In the genomic region with DNA sequence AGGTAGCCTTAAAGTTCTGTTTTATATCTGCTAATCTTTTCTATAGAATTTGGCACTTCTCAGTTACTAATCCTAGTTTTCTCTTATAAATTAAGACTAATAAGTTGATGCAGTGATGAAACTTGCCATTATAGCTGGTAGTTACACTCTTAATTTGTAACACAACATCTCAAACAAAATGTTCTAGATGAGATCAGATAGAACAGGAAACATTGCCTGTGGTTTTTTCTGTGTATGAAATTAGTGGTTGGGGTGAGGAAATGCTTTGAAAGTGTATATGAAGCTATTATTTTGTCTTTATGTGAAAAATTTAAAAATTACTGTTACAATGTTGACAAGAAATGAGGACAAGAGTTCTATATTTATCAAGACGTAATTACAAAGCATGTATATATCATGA, we compare ENCODE assay signal across 13 cellular contexts.
DNase-seq lines count a peak whose midpoint lies in the region; ATAC-seq and TF ChIP-seq lines count a peak whose summit lies in the region.
"Had no signal": no experiment of that assay in that cellular context is flagged by ENCODE, and none has a peak within 500 bp of the region (broad histone marks: within the 10 kb centered on the region; RNA-seq: fewer than 3 reads in every experiment).

No MANE protein-coding gene starts in this region.

- no peaks in the 10 kb centered on the region for H3K4me1 ChIP-seq in vagina

- peaks cover 16% of the 10 kb centered on the region for H3K36me3 Mint-ChIP-seq in activated naive CD4-positive, alpha-beta T cell treated with anti-CD3 and anti-CD28 coated beads, Interleukin-2, amount 50 U/mL, for 24 hours
- peaks cover 41% of the 10 kb centered on the region for H3K36me3 Mint-ChIP-seq in T-cell
- H3K36me3 Mint-ChIP-seq in immature natural killer cell: peaks cover 19 to 30% (median 24%) of the 10 kb centered on the region in 3 donors
- H3K36me3 Mint-ChIP-seq in mesothelial cell of epicardium: peaks cover 19% of the 10 kb centered on the region

- H3K27me3 Mint-ChIP-seq in activated naive CD4-positive, alpha-beta T cell treated with anti-CD3 and anti-CD28 coated beads, Interleukin-2, amount 50 U/mL, for 24 hours: no peaks in the 10 kb centered on the region
- H3K27me3 Mint-ChIP-seq in T-cell (no peaks in the 10 kb centered on the region), immature natural killer cell (ENCODE audit: low read depth in 3 of 3) (no peaks in the 10 kb centered on the region), mesothelial cell of epicardium (ENCODE audit: low read depth) (no peaks in the 10 kb centered on the region)
- H3K27me3 Mint-ChIP-seq: brain had no signal

- peak overlapping the region; percentile 53 for H3K4me3 Mint-ChIP-seq in activated naive CD4-positive, alpha-beta T cell treated with anti-CD3 and anti-CD28 coated beads, Interleukin-2, amount 50 U/mL, for 24 hours
- H3K4me3 Mint-ChIP-seq in T-cell: peak overlapping the region; percentile 8 to 52 (median 47)
- peak overlapping the region; percentile 69 to 84 (median 74) for H3K4me3 Mint-ChIP-seq in immature natural killer cell
- H3K4me3 Mint-ChIP-seq in mesothelial cell of epicardium: no peak overlapping the region
- H3K4me3 Mint-ChIP-seq: brain had no signal

- H3K4me3 ChIP-seq in vagina: no peak overlapping the region

- ATAC-seq in T-cell (replicated peaks in 1 of 4): peak; percentile 79 to 95 (median 92)
- no peak for ATAC-seq in GM21360 (IDR thresholded peaks at IDR 0.05; ENCODE audit: unreplicated experiment)

- H3K9me3 Mint-ChIP-seq in activated naive CD4-positive, alpha-beta T cell treated with anti-CD3 and anti-CD28 coated beads, Interleukin-2, amount 50 U/mL, for 24 hours: no peaks in the 10 kb centered on the region
- peaks cover 0 to 3% (median 0%) of the 10 kb centered on the region in 3 donors for H3K9me3 Mint-ChIP-seq in T-cell
- H3K9me3 Mint-ChIP-seq in immature natural killer cell: no peaks in the 10 kb centered on the region
- no peaks in the 10 kb centered on the region for H3K9me3 Mint-ChIP-seq in mesothelial cell of epicardium
- H3K9me3 Mint-ChIP-seq: brain had no signal

- POLR2A ChIA-PET in T-cell (lab: Charles Lee): interaction anchor here (0.6 to 0.9 kb wide), 7 partner anchors 11 to 1232 kb away, joined by 3 to 5 read pairs (median 4); partner anchors contain the start of genes PCNX1 (in 1 of the 2) and SRSF5 (in 1 of the 2)

- H3K9me3 ChIP-seq in vagina: no peaks in the 10 kb centered on the region

- intact Hi-C loops in vagina (cut with DNase I): no loop called here

- H3K27me3 ChIP-seq in vagina: no peaks in the 10 kb centered on the region

- no peak for DNase-seq in activated naive CD4-positive, alpha-beta T cell treated with anti-CD3 and anti-CD28 coated beads, Interleukin-2, amount 50 U/mL, for 16 hours
- DNase-seq in T-cell (no peak), immature natural killer cell (peak; percentile 32 to 54 (median 44)), vagina (ENCODE audit: extremely low spot score in 2 of 2) (no peak), mesothelial cell of epicardium (ENCODE audit: low spot score in 2 of 2, unreplicated experiment in 2 of 2) (no peak), DMS 273 (lab: John Stamatoyannopoulos, UW; ENCODE audit: unreplicated experiment) (no peak)
- DNase-seq: DMS153, NCI-H1048, NCI-H345, occipital lobe had no signal

- H3K27ac Mint-ChIP-seq in activated naive CD4-positive, alpha-beta T cell treated with anti-CD3 and anti-CD28 coated beads, Interleukin-2, amount 50 U/mL, for 24 hours: peak overlapping the region; percentile 96
- peak overlapping the region; percentile 76 to 92 for H3K27ac Mint-ChIP-seq in T-cell
- H3K27ac Mint-ChIP-seq in immature natural killer cell: peak overlapping the region; percentile 70 to 91 (median 84)
- H3K27ac Mint-ChIP-seq in mesothelial cell of epicardium: no peak overlapping the region
- H3K27ac Mint-ChIP-seq: brain had no signal

- peaks cover 88% of the 10 kb centered on the region for H3K4me1 Mint-ChIP-seq in activated naive CD4-positive, alpha-beta T cell treated with anti-CD3 and anti-CD28 coated beads, Interleukin-2, amount 50 U/mL, for 24 hours
- H3K4me1 Mint-ChIP-seq in T-cell (peaks cover 74 to 88% (median 84%) of the 10 kb centered on the region in 3 donors), immature natural killer cell (peaks cover 73 to 90% of the 10 kb centered on the region in 2 donors), mesothelial cell of epicardium (no peaks in the 10 kb centered on the region)

- peaks cover 0 to 11% of the 10 kb centered on the region in 2 donors for H3K36me3 ChIP-seq in vagina

- H3K27ac ChIP-seq in vagina: peak overlapping the region; percentile 1

- TF ChIP-seq CTCF in vagina (IDR thresholded peaks at IDR 0.05) (no peak), mesothelial cell of epicardium (IDR thresholded peaks at IDR 0.05; ENCODE audit: unreplicated experiment) (no peak)

- TF ChIP-seq POLR2A in vagina (IDR thresholded peaks at IDR 0.05): no peak

- CTCF ChIA-PET in T-cell (lab: Charles Lee): interaction anchor here (0.5 to 3.0 kb wide), 8 partner anchors 10 to 183 kb away, joined by 3 to 26 read pairs (median 4); no protein-coding TSS in a partner anchor

Comparison
In these comparisons a context has a peak if more than half of its experiments do, and no peak if none do; other contexts are left out.
1. DNase-seq: peak in immature natural killer cell (3 of 3); none in activated naive CD4-positive, alpha-beta T cell treated with anti-CD3 and anti-CD28 coated beads, Interleukin-2, amount 50 U/mL, for 16 hours (single experiment), T-cell (0 of 34), vagina (0 of 2), mesothelial cell of epicardium (0 of 2) and DMS 273 (single experiment).